Comparison of ENCODE assay signal across 1 cellular context in the genomic region with DNA sequence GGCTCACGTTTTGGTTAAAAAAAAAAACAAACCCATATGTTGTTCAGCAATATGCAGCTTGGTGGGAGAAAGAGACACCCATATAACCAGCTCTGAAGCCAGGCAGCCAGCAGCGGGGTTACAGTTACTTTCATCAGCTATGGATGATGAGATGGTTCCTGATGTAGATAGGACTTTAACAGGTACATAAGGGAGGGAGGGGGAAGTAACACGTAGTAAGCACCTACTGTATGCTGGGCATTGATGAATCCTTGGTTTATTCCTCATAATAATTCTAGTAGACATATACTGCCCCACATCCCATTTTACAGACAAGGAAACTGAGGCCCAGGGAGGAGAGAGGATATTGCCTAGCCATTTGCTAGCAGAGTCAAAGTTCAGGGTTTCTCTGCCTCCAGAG.
TF ChIP-seq lines count a peak whose summit lies in the region.

No MANE protein-coding gene starts in this region.

TF ChIP-seq in A549, 52 proteins besides CTCF, POLR2A, EP300 and RAD21 (continued from another document):
- TF ChIP-seq, protein P1, sequence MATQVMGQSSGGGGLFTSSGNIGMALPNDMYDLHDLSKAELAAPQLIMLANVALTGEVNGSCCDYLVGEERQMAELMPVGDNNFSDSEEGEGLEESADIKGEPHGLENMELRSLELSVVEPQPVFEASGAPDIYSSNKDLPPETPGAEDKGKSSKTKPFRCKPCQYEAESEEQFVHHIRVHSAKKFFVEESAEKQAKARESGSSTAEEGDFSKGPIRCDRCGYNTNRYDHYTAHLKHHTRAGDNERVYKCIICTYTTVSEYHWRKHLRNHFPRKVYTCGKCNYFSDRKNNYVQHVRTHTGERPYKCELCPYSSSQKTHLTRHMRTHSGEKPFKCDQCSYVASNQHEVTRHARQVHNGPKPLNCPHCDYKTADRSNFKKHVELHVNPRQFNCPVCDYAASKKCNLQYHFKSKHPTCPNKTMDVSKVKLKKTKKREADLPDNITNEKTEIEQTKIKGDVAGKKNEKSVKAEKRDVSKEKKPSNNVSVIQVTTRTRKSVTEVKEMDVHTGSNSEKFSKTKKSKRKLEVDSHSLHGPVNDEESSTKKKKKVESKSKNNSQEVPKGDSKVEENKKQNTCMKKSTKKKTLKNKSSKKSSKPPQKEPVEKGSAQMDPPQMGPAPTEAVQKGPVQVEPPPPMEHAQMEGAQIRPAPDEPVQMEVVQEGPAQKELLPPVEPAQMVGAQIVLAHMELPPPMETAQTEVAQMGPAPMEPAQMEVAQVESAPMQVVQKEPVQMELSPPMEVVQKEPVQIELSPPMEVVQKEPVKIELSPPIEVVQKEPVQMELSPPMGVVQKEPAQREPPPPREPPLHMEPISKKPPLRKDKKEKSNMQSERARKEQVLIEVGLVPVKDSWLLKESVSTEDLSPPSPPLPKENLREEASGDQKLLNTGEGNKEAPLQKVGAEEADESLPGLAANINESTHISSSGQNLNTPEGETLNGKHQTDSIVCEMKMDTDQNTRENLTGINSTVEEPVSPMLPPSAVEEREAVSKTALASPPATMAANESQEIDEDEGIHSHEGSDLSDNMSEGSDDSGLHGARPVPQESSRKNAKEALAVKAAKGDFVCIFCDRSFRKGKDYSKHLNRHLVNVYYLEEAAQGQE (IDR thresholded peaks at IDR 0.05) = no peak
- TF ChIP-seq SREBF2 (IDR thresholded peaks at IDR 0.05) = no peak
